In the genomic region with DNA sequence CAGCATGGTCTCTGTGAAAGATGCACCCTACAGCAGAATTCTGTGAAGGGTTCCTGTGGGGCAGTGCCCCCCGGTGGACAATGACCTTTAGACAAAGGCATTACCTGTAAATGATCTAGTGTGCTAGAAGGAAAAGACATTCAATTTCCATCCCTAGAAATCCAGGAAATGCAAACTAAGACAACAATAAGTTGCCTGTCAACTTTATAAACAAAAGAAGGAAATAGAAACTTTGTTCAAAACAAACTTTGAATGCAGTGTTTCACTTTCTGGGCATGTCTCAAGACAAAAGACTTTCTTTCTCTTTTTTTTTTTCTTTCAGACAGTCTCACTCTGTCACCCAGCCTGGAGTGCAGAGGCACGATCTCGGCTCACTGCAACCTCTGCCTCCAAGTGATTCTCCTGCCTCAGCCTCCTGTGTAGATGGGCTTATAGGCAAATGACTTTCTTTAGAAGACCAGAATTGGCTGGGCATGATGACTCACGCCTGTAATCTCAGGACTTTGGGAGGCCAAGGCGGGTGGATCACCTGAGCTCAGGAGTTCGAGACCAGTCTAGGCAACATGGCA, we compare ENCODE assay signal across 13 cellular contexts. TPM values are rescaled to one million over a fixed set of nuclear protein-coding genes. Genes with fewer than 3 reads are reported as not detected.
DNase-seq lines count a peak whose midpoint lies in the region; TF ChIP-seq lines count a peak whose summit lies in the region.
"Had no signal": no experiment of that assay in that cellular context is flagged by ENCODE, and none has a peak within 500 bp of the region (broad histone marks: within the 10 kb centered on the region; RNA-seq: fewer than 3 reads in every experiment).

No MANE protein-coding gene starts in this region.

- BruUV-seq in Calu3 (replicated peaks; lab: Mats Ljungman, UMichigan) = no TSS peak

- TF ChIP-seq CTCF in Calu3 (IDR thresholded peaks at IDR 0.05; ENCODE audit: unreplicated experiment) (peak; percentile 27), GM20000 (IDR thresholded peaks at IDR 0.05; ENCODE audit: extremely low read depth, missing control alignments) (peak; percentile 13), glutamatergic neuron (IDR thresholded peaks at IDR 0.05; ENCODE audit: partially characterized antibody, unreplicated experiment) (peak; percentile 23)

- intact Hi-C loops in Calu3 (cut with micrococcal nuclease; ENCODE audit: unreplicated experiment) = no loop called here

- peak overlapping the region; percentile 74 for H3K27ac Mint-ChIP-seq in Calu3 (ENCODE audit: unreplicated experiment)
- H3K27ac Mint-ChIP-seq in T-helper 1 cell treated with Interleukin-12 subunit alpha and Interleukin-12 subunit beta and Interleukin-4 antibody, amounts not matched to agents 30 μg/mL and 1 μg/mL, for 36 hours = peak overlapping the region; percentile 71
- H3K27ac Mint-ChIP-seq in glutamatergic neuron (ENCODE audit: unreplicated experiment) = no peak overlapping the region

- H3K4me3 Mint-ChIP-seq in Calu3 (ENCODE audit: low read depth, unreplicated experiment) (no peak overlapping the region), glutamatergic neuron (ENCODE audit: unreplicated experiment) (no peak overlapping the region)
- H3K4me3 Mint-ChIP-seq in T-helper 1 cell treated with Interleukin-12 subunit alpha and Interleukin-12 subunit beta and Interleukin-4 antibody, amounts not matched to agents 30 μg/mL and 1 μg/mL, for 36 hours = no peak overlapping the region

- peaks cover 45% of the 10 kb centered on the region for H3K4me1 Mint-ChIP-seq in Calu3 (ENCODE audit: low read depth, unreplicated experiment)
- peaks cover 28% of the 10 kb centered on the region for H3K4me1 Mint-ChIP-seq in T-helper 1 cell treated with Interleukin-12 subunit alpha and Interleukin-12 subunit beta and Interleukin-4 antibody, amounts not matched to agents 30 μg/mL and 1 μg/mL, for 36 hours (ENCODE audit: low read depth)
- no peaks in the 10 kb centered on the region for H3K4me1 Mint-ChIP-seq in glutamatergic neuron (ENCODE audit: low read depth, unreplicated experiment)

- peak; percentile 75 for DNase-seq in Calu3
- DNase-seq in GM20000 (ENCODE audit: low spot score) = no peak
- DNase-seq in glutamatergic neuron = no peak
- DNase-seq in CD1c-positive myeloid dendritic cell (ENCODE audit: extremely low spot score) = no peak
- DNase-seq in stimulated activated CD4-positive, alpha-beta T cell treated with anti-CD3 and anti-CD28 coated beads, Interleukin-12 subunit alpha, Interleukin-12 subunit beta, amount 100 ng/mL, for 4 hours = no peak
- no peak for DNase-seq in H4 (ENCODE audit: low spot score)
- no peak for DNase-seq in activated CD4-positive, alpha-beta T cell treated with anti-CD3 and anti-CD28 coated beads for 4 hours
- DNase-seq: activated CD4-positive, CD25-positive, alpha-beta regulatory T cell treated with anti-CD3 and anti-CD28 coated beads, Interleukin-2, amount 50 U/mL, for 72 hours; HCEC 1CT; stimulated activated CD4-positive, alpha-beta T cell treated with anti-CD3 and anti-CD28 coated beads, Interleukin-1b, Interleukin-23, amount 100 ng/mL, for 48 hours had no signal

- no peaks in the 10 kb centered on the region for H3K27me3 Mint-ChIP-seq in Calu3 (ENCODE audit: unreplicated experiment)
- H3K27me3 Mint-ChIP-seq in T-helper 1 cell treated with Interleukin-12 subunit alpha and Interleukin-12 subunit beta and Interleukin-4 antibody, amounts not matched to agents 30 μg/mL and 1 μg/mL, for 36 hours (ENCODE audit: low read depth) = peaks cover 4% of the 10 kb centered on the region
- H3K27me3 Mint-ChIP-seq in glutamatergic neuron (ENCODE audit: unreplicated experiment) = no peaks in the 10 kb centered on the region
- H3K27me3 Mint-ChIP-seq: IgD-negative memory B cell had no signal

- peaks cover 11% of the 10 kb centered on the region for H3K36me3 Mint-ChIP-seq in Calu3 (ENCODE audit: insufficient read depth, unreplicated experiment)
- no peaks in the 10 kb centered on the region for H3K36me3 Mint-ChIP-seq in T-helper 1 cell treated with Interleukin-12 subunit alpha and Interleukin-12 subunit beta and Interleukin-4 antibody, amounts not matched to agents 30 μg/mL and 1 μg/mL, for 36 hours (ENCODE audit: low read depth)
- H3K36me3 Mint-ChIP-seq in glutamatergic neuron (ENCODE audit: unreplicated experiment) = no peaks in the 10 kb centered on the region
- H3K36me3 Mint-ChIP-seq: IgD-negative memory B cell had no signal

- H3K9me3 Mint-ChIP-seq in Calu3 (ENCODE audit: low read depth, unreplicated experiment) (no peaks in the 10 kb centered on the region), glutamatergic neuron (ENCODE audit: unreplicated experiment) (no peaks in the 10 kb centered on the region)
- no peaks in the 10 kb centered on the region for H3K9me3 Mint-ChIP-seq in T-helper 1 cell treated with Interleukin-12 subunit alpha and Interleukin-12 subunit beta and Interleukin-4 antibody, amounts not matched to agents 30 μg/mL and 1 μg/mL, for 36 hours
- H3K9me3 Mint-ChIP-seq: IgD-negative memory B cell had no signal

- CTCF ChIA-PET in Calu3 (lab: Charles Lee) = interaction anchor here (0.6 to 1.2 kb wide), 4 partner anchors 9 to 397 kb away, joined by 3 to 13 read pairs (median 4); a partner anchor contains a TSS

RNA-seq across cellular contexts. Expression of a gene that starts 15.5 kb away (rescaled TPM):
- total RNA-seq in Calu3 (2022) = not detected in 2 replicates
- total RNA-seq in glutamatergic neuron (ENCODE audit: unreplicated experiment) = not detected
- total RNA-seq in H4 (2014; rRNA removed; shearing (Covaris generic)) = not detected in 2 replicates
- total RNA-seq: thoracic aorta had no signal

RNA-seq across cellular contexts. Expression of a gene that starts 35.2 kb away (rescaled TPM):
- 6.6 and 6.9 TPM in 2 replicates for total RNA-seq in Calu3 (2022)
- total RNA-seq in glutamatergic neuron (ENCODE audit: unreplicated experiment) = 0.56 TPM
- 0.17 and 0.29 TPM in 2 replicates for total RNA-seq in H4 (2014; rRNA removed; shearing (Covaris generic))
